ENCODE assay signal across 1 cellular context in genomic region chr19:48396010-48396870, GRCh38.
TF ChIP-seq lines count a peak whose summit lies in the region.

No MANE protein-coding gene starts in this region.

TF ChIP-seq in K562, 482 proteins besides CTCF, POLR2A, EP300 and RAD21 (continued from another document):
- TF ChIP-seq PRDM10 (IDR thresholded peaks at IDR 0.05; ENCODE audit: partially characterized antibody) (no peak), HOMEZ (CRISPR knock-in tag; IDR thresholded peaks at IDR 0.05) (no peak), ZNF589 (CRISPR knock-in tag; IDR thresholded peaks at IDR 0.05; ENCODE audit: low read depth) (no peak), POLR2AphosphoS2 (IDR thresholded peaks at IDR 0.05; ENCODE audit: low read length) (peak; percentile 37; the same call in 1 of the 2 replicates), MNT (conservative IDR thresholded peaks at IDR 0.05) (no peak), GATAD2A (IDR thresholded peaks at IDR 0.05) (0 out of 2 replicates have a peak, but pooled peaks have one; percentile 22), POLR3A (IDR thresholded peaks at IDR 0.05; ENCODE audit: borderline replicate concordance, extremely low read depth, insufficient read depth, insufficient read length) (no peak), DLX4 (CRISPR knock-in tag; IDR thresholded peaks at IDR 0.05) (no peak), SREBF1 (IDR thresholded peaks at IDR 0.05; ENCODE audit: borderline replicate concordance, low read depth, low read length) (no peak), CCAR2 (IDR thresholded peaks at IDR 0.05; ENCODE audit: low read depth, low read length) (no peak), HCFC1 (IDR thresholded peaks at IDR 0.05; ENCODE audit: low read depth, low read length) (no peak), MTA3 (IDR thresholded peaks at IDR 0.05; ENCODE audit: borderline replicate concordance) (no peak), RBFOX2 (IDR thresholded peaks at IDR 0.05; ENCODE audit: low read depth, low read length) (peak; percentile 42; the same call in 1 of the 2 replicates), KLF16 (IDR thresholded peaks at IDR 0.05) (no peak), EHMT2 (IDR thresholded peaks at IDR 0.05) (no peak), RFX1 (IDR thresholded peaks at IDR 0.05) (peak; percentile 83; the same call in 1 of the 2 replicates), ZNF124 (CRISPR knock-in tag; IDR thresholded peaks at IDR 0.05) (no peak), TCF7 (IDR thresholded peaks at IDR 0.05; ENCODE audit: borderline replicate concordance) (no peak), KDM5B (IDR thresholded peaks at IDR 0.05; ENCODE audit: insufficient replicate concordance, low read depth, low read length) (peak; percentile 54), ZEB2 (IDR thresholded peaks at IDR 0.05) (no peak), TFAP4 (CRISPR knock-in tag; IDR thresholded peaks at IDR 0.05; ENCODE audit: borderline replicate concordance) (peak; percentile 40; the same call in 1 of the 2 replicates), TAF7 (tag; IDR thresholded peaks at IDR 0.05) (no peak), TRIM25 (IDR thresholded peaks at IDR 0.05; ENCODE audit: borderline replicate concordance) (no peak)
